19 cellular contexts compared by ENCODE assay signal in genomic region chr1:151834239-151834638, GRCh38. TPM values are rescaled to one million over a fixed set of nuclear protein-coding genes. Genes with fewer than 3 reads are reported as not detected.
"Had no signal": no experiment of that assay in that cellular context is flagged by ENCODE, and none has a peak within 500 bp of the region (broad histone marks: within the 10 kb centered on the region; RNA-seq: fewer than 3 reads in every experiment).

No MANE protein-coding gene starts in this region.

- DNase-seq: activated CD4-positive, alpha-beta T cell treated with anti-CD3 and anti-CD28 coated beads for 1 hour; activated CD8-positive, alpha-beta memory T cell treated with anti-CD3 and anti-CD28 coated beads for 24 hours; activated T-cell treated with anti-CD3 and anti-CD28 coated beads for 4 hours; anterior cingulate cortex; dorsolateral prefrontal cortex; immature natural killer cell; left cardiac atrium; naive thymus-derived CD4-positive, alpha-beta T cell; stimulated activated naive CD4-positive, alpha-beta T cell; testis had no signal

- H3K9me3 Mint-ChIP-seq: immature natural killer cell had no signal

- H3K4me3 Mint-ChIP-seq: activated naive CD8-positive, alpha-beta T cell; immature natural killer cell; naive thymus-derived CD4-positive, alpha-beta T cell had no signal

- H3K36me3 Mint-ChIP-seq: activated naive CD8-positive, alpha-beta T cell; immature natural killer cell had no signal

- ATAC-seq: left cardiac atrium; naive thymus-derived CD4-positive, alpha-beta T cell had no signal

- H3K9me3 ChIP-seq: esophagus muscularis mucosa, testis had no signal

- H3K27ac Mint-ChIP-seq: activated naive CD8-positive, alpha-beta T cell had no signal

- H3K27me3 Mint-ChIP-seq: activated naive CD8-positive, alpha-beta T cell had no signal

RNA-seq across cellular contexts. Expression of gene RORC, which starts 2.6 kb away (rescaled TPM):
- total RNA-seq: fibroblast of villous mesenchyme, lung microvascular endothelial cell had no signal

RNA-seq across cellular contexts. Expression of gene C2CD4D, which starts 5.4 kb away (rescaled TPM):
- total RNA-seq: bronchial epithelial cell, esophagus muscularis mucosa, fibroblast of villous mesenchyme, left cardiac atrium, renal cortical epithelial cell, skeletal muscle tissue, urinary bladder had no signal

RNA-seq across cellular contexts. Expression of gene THEM5, which starts 19.3 kb away (rescaled TPM):
- total RNA-seq: bronchial epithelial cell; esophagus muscularis mucosa; fibroblast of villous mesenchyme; left cardiac atrium; lung microvascular endothelial cell; mononuclear cell; naive thymus-derived CD4-positive, alpha-beta T cell; renal cortical epithelial cell; skeletal muscle tissue; testis; urinary bladder had no signal

RNA-seq across cellular contexts. Expression of gene LINGO4, which starts 29.0 kb away (rescaled TPM):
- total RNA-seq: bronchial epithelial cell, esophagus muscularis mucosa, fibroblast of villous mesenchyme, lung microvascular endothelial cell had no signal
